Comparison of ENCODE assay signal across 21 cellular contexts in genomic region chr11:119332111-119332765, GRCh38. TPM values are rescaled to one million over a fixed set of nuclear protein-coding genes. Genes with fewer than 3 reads are reported as not detected.
DNase-seq lines count a peak whose midpoint lies in the region; ATAC-seq and TF ChIP-seq lines count a peak whose summit lies in the region.
"Had no signal": no experiment of that assay in that cellular context is flagged by ENCODE, and none has a peak within 500 bp of the region (broad histone marks: within the 10 kb centered on the region; RNA-seq: fewer than 3 reads in every experiment).

No MANE protein-coding gene starts in this region.

- no peak overlapping the region for H3K27ac ChIP-seq in transverse colon
- H3K27ac ChIP-seq: coronary artery, left lung, prostate gland, tibial nerve had no signal

- H3K4me1 ChIP-seq in Loucy (ENCODE audit: insufficient read depth, low read length, poor library complexity, severe bottlenecking) (peaks cover 39% of the 10 kb centered on the region), neuron (ENCODE audit: insufficient read depth, low read length) (peaks cover 23% of the 10 kb centered on the region), transverse colon (peaks cover 6 to 24% (median 13%) of the 10 kb centered on the region in 4 donors)

- peaks cover 29% of the 10 kb centered on the region for H3K79me2 ChIP-seq in Loucy (ENCODE audit: insufficient read depth, low read length)

- H4K20me1 ChIP-seq in Loucy (ENCODE audit: insufficient read depth, low read length, poor library complexity, severe bottlenecking) = peaks cover 4% of the 10 kb centered on the region

- no peak for TF ChIP-seq POLR2A in transverse colon (IDR thresholded peaks at IDR 0.05)

- H3K36me3 ChIP-seq in Loucy (ENCODE audit: insufficient read depth, low read length) (no peaks in the 10 kb centered on the region), neuron (ENCODE audit: insufficient read depth, low read length) (peaks cover 8% of the 10 kb centered on the region), transverse colon (no peaks in the 10 kb centered on the region)
- H3K36me3 ChIP-seq: prostate gland had no signal

- H3K9me3 Mint-ChIP-seq in T-helper 1 cell treated with Interleukin-12 subunit alpha and Interleukin-12 subunit beta and Interleukin-4 antibody, amounts not matched to agents 30 μg/mL and 1 μg/mL, for 36 hours = no peaks in the 10 kb centered on the region
- no peaks in the 10 kb centered on the region for H3K9me3 Mint-ChIP-seq in central memory CD8-positive, alpha-beta T cell
- H3K9me3 Mint-ChIP-seq: activated CD4-positive, alpha-beta memory T cell treated with anti-CD3 and anti-CD28 coated beads, Interleukin-2, amount 10 ng/mL, durations not matched to agents 7 days and 5 days; HFFc6 had no signal

- H3K27me3 ChIP-seq in Loucy (ENCODE audit: insufficient read depth, low read length, poor library complexity, severe bottlenecking) (peaks cover 5% of the 10 kb centered on the region), neuron (ENCODE audit: insufficient read depth, low read length) (peaks cover 3% of the 10 kb centered on the region), transverse colon (no peaks in the 10 kb centered on the region)
- H3K27me3 ChIP-seq: left lung, tibial nerve had no signal

- H3K4me1 Mint-ChIP-seq in T-helper 1 cell treated with Interleukin-12 subunit alpha and Interleukin-12 subunit beta and Interleukin-4 antibody, amounts not matched to agents 30 μg/mL and 1 μg/mL, for 36 hours (ENCODE audit: low read depth) = peaks cover 24% of the 10 kb centered on the region
- H3K4me1 Mint-ChIP-seq in central memory CD8-positive, alpha-beta T cell = peaks cover 34% of the 10 kb centered on the region

- no peak for TF ChIP-seq EP300 in transverse colon (IDR thresholded peaks at IDR 0.05; ENCODE audit: low read depth)

- no peak for TF ChIP-seq CTCF in Loucy (conservative IDR thresholded peaks at IDR 0.05; ENCODE audit: low read length)
- TF ChIP-seq CTCF in transverse colon (IDR thresholded peaks at IDR 0.05) = no peak

- H3K4me3 ChIP-seq in Loucy (ENCODE audit: low read length, poor library complexity, severe bottlenecking) = no peak overlapping the region
- no peak overlapping the region for H3K4me3 ChIP-seq in neuron (ENCODE audit: low read length)
- H3K4me3 ChIP-seq in transverse colon = no peak overlapping the region
- H3K4me3 ChIP-seq: coronary artery, left lung, mucosa of descending colon, prostate gland, tibial nerve had no signal

- H2AFZ ChIP-seq in Loucy (ENCODE audit: low read length) (peak overlapping the region; percentile 76), neuron (ENCODE audit: low read depth, low read length) (peak overlapping the region; percentile 5)

- peaks cover 28% of the 10 kb centered on the region for H3K27me3 Mint-ChIP-seq in T-helper 1 cell treated with Interleukin-12 subunit alpha and Interleukin-12 subunit beta and Interleukin-4 antibody, amounts not matched to agents 30 μg/mL and 1 μg/mL, for 36 hours (ENCODE audit: low read depth)
- peaks cover 8% of the 10 kb centered on the region for H3K27me3 Mint-ChIP-seq in central memory CD8-positive, alpha-beta T cell

- H3K9me3 ChIP-seq in Loucy (ENCODE audit: insufficient read depth, low read depth, low read length) (no peaks in the 10 kb centered on the region), neuron (ENCODE audit: low read length) (no peaks in the 10 kb centered on the region), transverse colon (no peaks in the 10 kb centered on the region)
- H3K9me3 ChIP-seq: left lung, mucosa of descending colon, prostate gland, tibial nerve had no signal

- no peak for DNase-seq in T-helper 1 cell
- no peak for DNase-seq in central memory CD8-positive, alpha-beta T cell (ENCODE audit: low spot score in 2 of 2)
- DNase-seq in transverse colon = no peak
- DNase-seq in SW 1271 (lab: John Stamatoyannopoulos, UW) = no peak
- no peak for DNase-seq in stimulated activated CD4-positive, alpha-beta T cell treated with anti-CD3 and anti-CD28 coated beads, Interleukin-1b, Interleukin-23, amount 100 ng/mL, for 48 hours
- DNase-seq: activated CD4-positive, alpha-beta memory T cell treated with anti-CD3 and anti-CD28 coated beads, Interleukin-2, amount 10 ng/mL, durations not matched to agents 7 days and 5 days; activated gamma-delta T cell; DMS79 treated with DMSO at 0.1 percent for 48 hours; HFFc6; left lung; NCI-H2171; stimulated activated naive CD4-positive, alpha-beta T cell had no signal

- H3K9me2 ChIP-seq in Loucy (replicated peaks; ENCODE audit: low read depth, low read length) = no peaks in the 10 kb centered on the region

- peak overlapping the region; percentile 100 for H3K9ac ChIP-seq in Loucy (ENCODE audit: low read depth, low read length, poor library complexity, severe bottlenecking)

- peak overlapping the region; percentile 97 for H3K4me3 Mint-ChIP-seq in T-helper 1 cell treated with Interleukin-12 subunit alpha and Interleukin-12 subunit beta and Interleukin-4 antibody, amounts not matched to agents 30 μg/mL and 1 μg/mL, for 36 hours
- H3K4me3 Mint-ChIP-seq in central memory CD8-positive, alpha-beta T cell = peak overlapping the region; percentile 99
- H3K4me3 Mint-ChIP-seq: activated CD4-positive, alpha-beta memory T cell treated with anti-CD3 and anti-CD28 coated beads, Interleukin-2, amount 10 ng/mL, durations not matched to agents 7 days and 5 days; HFFc6 had no signal

- ATAC-seq in central memory CD8-positive, alpha-beta T cell (replicated peaks; ENCODE audit: extremely low read depth, poor library complexity, severe bottlenecking) = no peak
- ATAC-seq: left lung, mucosa of descending colon had no signal

- peak overlapping the region; percentile 80 for H3K27ac Mint-ChIP-seq in T-helper 1 cell treated with Interleukin-12 subunit alpha and Interleukin-12 subunit beta and Interleukin-4 antibody, amounts not matched to agents 30 μg/mL and 1 μg/mL, for 36 hours
- peak overlapping the region; percentile 97 for H3K27ac Mint-ChIP-seq in central memory CD8-positive, alpha-beta T cell (ENCODE audit: low read depth)
- H3K27ac Mint-ChIP-seq: HFFc6 had no signal

- peaks cover 4% of the 10 kb centered on the region for H3K36me3 Mint-ChIP-seq in T-helper 1 cell treated with Interleukin-12 subunit alpha and Interleukin-12 subunit beta and Interleukin-4 antibody, amounts not matched to agents 30 μg/mL and 1 μg/mL, for 36 hours (ENCODE audit: low read depth)
- H3K36me3 Mint-ChIP-seq in central memory CD8-positive, alpha-beta T cell (ENCODE audit: insufficient read depth) = peaks cover 12% of the 10 kb centered on the region

- WGBS in transverse colon (ENCODE audit: low coverage in 1 of 2), 2 donors = 83 to 91% methylated on average over 3 to 4 of the region's 4 CpGs

- peak overlapping the region; percentile 59 for H3K4me2 ChIP-seq in Loucy (ENCODE audit: low read depth, low read length, poor library complexity, severe bottlenecking)

- intact Hi-C loops in transverse colon (cut with DNase I; ENCODE audit: low total_unique reads) = no loop called here

- no peaks in the 10 kb centered on the region for H3F3A ChIP-seq in Loucy (ENCODE audit: low read depth)

- in situ Hi-C loops in transverse colon (cut with MboI; ENCODE audit: low pct_ligation_motif_present in 1 of 4, low pct_unique_long_range_greater_than_20kb in 1 of 4, low sequenced_read_pairs in 3 of 4) = no loop called here

RNA-seq across cellular contexts. Expression of gene RNF26, which starts 2.1 kb away (rescaled TPM):
- 10 to 100 TPM; 10.0 to 27.3 (median 13.9) TPM for total RNA-seq in transverse colon

RNA-seq across cellular contexts. Expression of gene C1QTNF5, which starts 8.4 kb away (rescaled TPM):
- 10 to 100 TPM in 2 of 4 donors, 1 to 10 TPM in 2; 7.6 to 20.5 (median 11.4) TPM for total RNA-seq in transverse colon
- total RNA-seq: activated CD4-positive, alpha-beta memory T cell treated with anti-CD3 and anti-CD28 coated beads, Interleukin-2, amount 10 ng/mL, durations not matched to agents 7 days and 5 days had no signal

RNA-seq across cellular contexts. Expression of gene MFRP, which starts 14.3 kb away (rescaled TPM):
- under 1 TPM in 1 of 4 donors, not detected in 3; 0.32 TPM for total RNA-seq in transverse colon
- total RNA-seq: activated CD4-positive, alpha-beta memory T cell treated with anti-CD3 and anti-CD28 coated beads, Interleukin-2, amount 10 ng/mL, durations not matched to agents 7 days and 5 days; epithelial cell of proximal tubule; HFFc6; HT1080; left lung; mucosa of descending colon; prostate gland had no signal

RNA-seq across cellular contexts. Expression of gene MCAM, which starts 15.3 kb away (rescaled TPM):
- total RNA-seq in transverse colon = 100 to 1,000 TPM in 3 of 4 donors, 10 to 100 TPM in 1; 87.4 to 466 (median 150) TPM

RNA-seq across cellular contexts. Expression of gene USP2, which starts 49.3 kb away (rescaled TPM):
- 10 to 100 TPM in 3 of 4 donors, 1 to 10 TPM in 1; 9.8 to 26.6 (median 22.7) TPM for total RNA-seq in transverse colon
